ENCODE assay signal across 23 cellular contexts in the genomic region with DNA sequence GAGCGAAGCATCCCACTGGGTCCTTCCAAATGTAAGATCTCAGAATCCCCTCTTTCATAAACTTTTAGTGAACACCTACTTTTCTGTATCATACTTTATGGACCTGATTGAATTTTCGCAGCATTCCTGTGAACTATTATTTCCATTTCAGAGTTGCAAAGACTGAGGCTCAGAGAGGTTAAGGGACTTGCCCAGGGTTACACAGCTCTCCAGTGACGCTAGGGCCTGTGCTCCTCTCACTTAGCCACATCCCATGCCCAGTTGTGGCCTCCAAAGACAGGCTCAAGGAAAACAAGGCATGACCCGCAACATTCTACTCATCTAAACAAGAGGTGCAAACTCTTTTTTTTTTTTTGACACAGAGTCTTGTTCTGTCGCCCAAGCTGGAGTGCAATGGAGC. TPM values are rescaled to one million over a fixed set of nuclear protein-coding genes. Genes with fewer than 3 reads are reported as not detected.
DNase-seq lines count a peak whose midpoint lies in the region; FAIRE-seq and TF ChIP-seq lines count a peak whose summit lies in the region.
"Had no signal": no experiment of that assay in that cellular context is flagged by ENCODE, and none has a peak within 500 bp of the region (broad histone marks: within the 10 kb centered on the region; RNA-seq: fewer than 3 reads in every experiment).

No MANE protein-coding gene starts in this region.

- H3K36me3 ChIP-seq in PC-9 (ENCODE audit: low read depth): no peaks in the 10 kb centered on the region
- no peaks in the 10 kb centered on the region for H3K36me3 ChIP-seq in H1 (ENCODE audit: control insufficient read depth in 2 of 4, insufficient read depth in 4 of 4, low read length in 3 of 4)
- H3K36me3 ChIP-seq in trophoblast cell (ENCODE audit: control insufficient read depth in 1 of 2, insufficient read depth in 2 of 2, low read length in 2 of 2): no peaks in the 10 kb centered on the region
- H3K36me3 ChIP-seq in CD8-positive, alpha-beta memory T cell (ENCODE audit: insufficient read depth, low read length): no peaks in the 10 kb centered on the region
- H3K36me3 ChIP-seq: BE2C had no signal

- H2AFZ ChIP-seq in PC-9: no peak overlapping the region
- H2AFZ ChIP-seq in H1 (ENCODE audit: low read length): no peak overlapping the region
- no peak overlapping the region for H2AFZ ChIP-seq in trophoblast cell (ENCODE audit: insufficient read depth, low read length, poor library complexity)
- H2AFZ ChIP-seq: GM23248 had no signal

- no peak overlapping the region for H2BK5ac ChIP-seq in H1 (ENCODE audit: low read depth, low read length)
- H2BK5ac ChIP-seq in trophoblast cell (ENCODE audit: low read depth, low read length, poor library complexity): no peak overlapping the region

- H3K4me1 ChIP-seq in PC-9 (replicated peaks; ENCODE audit: insufficient read depth): peaks cover 26% of the 10 kb centered on the region
- H3K4me1 ChIP-seq in H1 (replicated peaks in 1 of 4; ENCODE audit: control insufficient read depth in 3 of 4, insufficient read depth in 4 of 4, low read length in 3 of 4): peaks cover 0 to 18% (median 11%) of the 10 kb centered on the region in 4 experiments; a peak in 6 of 7 replicates
- H3K4me1 ChIP-seq in trophoblast cell (ENCODE audit: control insufficient read depth in 1 of 2, insufficient read depth in 2 of 2, low read length in 2 of 2): peaks cover 13 to 23% of the 10 kb centered on the region in 2 experiments
- H3K4me1 ChIP-seq in CD8-positive, alpha-beta memory T cell (ENCODE audit: insufficient read depth, low read length): no peaks in the 10 kb centered on the region
- H3K4me1 ChIP-seq: BE2C had no signal

- H2BK12ac ChIP-seq in H1 (ENCODE audit: low read depth, low read length): peak overlapping the region; percentile 86; the same call in 1 of the 2 replicates
- H2BK12ac ChIP-seq in trophoblast cell (ENCODE audit: low read length): peak overlapping the region; percentile 83

- no TSS peak for BruUV-seq in PC-9 (replicated peaks; lab: Mats Ljungman, UMichigan)

- H2BK20ac ChIP-seq in H1 (ENCODE audit: low read length): peak overlapping the region; percentile 97; the same call in 1 of the 2 replicates

- H3K4me2 ChIP-seq in PC-9 (peak overlapping the region; percentile 77; the same call in 1 of the 2 replicates), H1 (ENCODE audit: insufficient read depth in 1 of 2, low read depth in 2 of 2, low read length in 2 of 2) (no peak overlapping the region), trophoblast cell (ENCODE audit: low read length) (no peak overlapping the region)

- H3K79me1 ChIP-seq in H1 (ENCODE audit: low read depth, low read length) (no peaks in the 10 kb centered on the region), trophoblast cell (ENCODE audit: low read length) (peaks cover 18% of the 10 kb centered on the region)

- H3K14ac ChIP-seq in H1 (ENCODE audit: insufficient read length): no peak overlapping the region
- no peak overlapping the region for H3K14ac ChIP-seq in trophoblast cell (ENCODE audit: low read length)

- no peaks in the 10 kb centered on the region for H3K4me1 Mint-ChIP-seq in CD8-positive, alpha-beta memory T cell
- H3K4me1 Mint-ChIP-seq: CD4-positive, CD25-positive, alpha-beta regulatory T cell had no signal

- H2AK5ac ChIP-seq in H1 (ENCODE audit: low read depth, low read length): no peak overlapping the region
- peak overlapping the region; percentile 42 for H2AK5ac ChIP-seq in trophoblast cell (ENCODE audit: low read length)

- DNase-seq in PC-9 (no peak), H1 (ENCODE audit: low read depth in 1 of 2, low spot score in 2 of 2) (no peak), trophoblast cell (no peak), cardiac septum (ENCODE audit: low spot score) (no peak), hippocampal formation (lab: John Stamatoyannopoulos, UW) (no peak), DMS153 treated with DMSO at 0.1 percent for 48 hours (lab: John Stamatoyannopoulos, UW; ENCODE audit: unreplicated experiment) (no peak)
- DNase-seq in CD8-positive, alpha-beta memory T cell: no peak
- DNase-seq: BE2C; C1 segment of cervical spinal cord; CD4-positive, CD25-positive, alpha-beta regulatory T cell; DMS79 treated with DMSO at 0.1 percent for 48 hours; GM23248; HCEC 1CT; HFFc6; IMR-90; KBM-7 had no signal

- H3K9ac ChIP-seq in H1 (replicated peaks in 1 of 4; ENCODE audit: extremely low read depth in 1 of 4, low read depth in 3 of 4, low read length in 3 of 4) (no peak overlapping the region), trophoblast cell (ENCODE audit: low read length) (no peak overlapping the region)
- H3K9ac ChIP-seq: GM23248 had no signal

- H3K36me3 Mint-ChIP-seq in CD8-positive, alpha-beta memory T cell: no peaks in the 10 kb centered on the region
- H3K36me3 Mint-ChIP-seq: CD4-positive, CD25-positive, alpha-beta regulatory T cell had no signal

- no peaks in the 10 kb centered on the region for H3K9me3 Mint-ChIP-seq in CD8-positive, alpha-beta memory T cell
- H3K9me3 Mint-ChIP-seq: HFFc6 had no signal

- intact Hi-C loops in PC-9 (cut with micrococcal nuclease; ENCODE audit: unreplicated experiment): no loop called here
- intact Hi-C loops in cardiac septum (cut with DNase I): no loop called here

- no peak for TF ChIP-seq RAD21 in H1 (IDR thresholded peaks at IDR 0.05 in 1 of 2, conservative IDR thresholded peaks at IDR 0.05 in 1 of 2; ENCODE audit: low read depth in 2 of 2, low read length in 2 of 2)

- H3K4me3 ChIP-seq in PC-9 (no peak overlapping the region), H1 (ENCODE audit: extremely low read depth in 1 of 4, insufficient read depth in 2 of 4, low read depth in 3 of 4, low read length in 4 of 4) (no peak overlapping the region), trophoblast cell (ENCODE audit: low read depth, low read length) (no peak overlapping the region)
- H3K4me3 ChIP-seq in CD8-positive, alpha-beta memory T cell (ENCODE audit: low read length): no peak overlapping the region
- H3K4me3 ChIP-seq: GM12878, GM23248 had no signal

- H3F3A ChIP-seq in PC-9 (ENCODE audit: insufficient read depth, low read depth): peaks cover 18% of the 10 kb centered on the region

- H4K20me1 ChIP-seq in PC-9 (ENCODE audit: insufficient read depth) (no peaks in the 10 kb centered on the region), H1 (replicated peaks in 1 of 2; ENCODE audit: control insufficient read depth in 1 of 2, insufficient read depth in 2 of 2, low read length in 2 of 2) (no peaks in the 10 kb centered on the region)

- H3K9me3 ChIP-seq in PC-9 (ENCODE audit: insufficient read depth, low read depth) (no peaks in the 10 kb centered on the region), H1 (ENCODE audit: insufficient read depth in 2 of 2, low read depth in 1 of 2, low read length in 1 of 2) (no peaks in the 10 kb centered on the region), trophoblast cell (ENCODE audit: insufficient read depth, low read depth, low read length) (peaks cover 2% of the 10 kb centered on the region)
- no peaks in the 10 kb centered on the region for H3K9me3 ChIP-seq in CD8-positive, alpha-beta memory T cell (ENCODE audit: low read length)
- H3K9me3 ChIP-seq: BE2C had no signal

- no peak for TF ChIP-seq EP300 in H1 (IDR thresholded peaks at IDR 0.05; ENCODE audit: borderline replicate concordance in 1 of 2, low read depth in 2 of 2, low read length in 2 of 2)

- H3K4ac ChIP-seq in H1 (replicated peaks; ENCODE audit: insufficient read length, low read depth, low read length): no peak overlapping the region
- H3K4ac ChIP-seq in trophoblast cell (ENCODE audit: low read depth, low read length): no peak overlapping the region

- 0 out of 2 replicates have a peak overlapping the region, but pooled peaks have one; percentile 31 for H3K27ac ChIP-seq in 22Rv1
- H3K27ac ChIP-seq in PC-9: no peak overlapping the region
- no peak overlapping the region for H3K27ac ChIP-seq in H1 (ENCODE audit: low read depth, low read length)
- H3K27ac ChIP-seq in trophoblast cell (ENCODE audit: low read depth, low read length): no peak overlapping the region
- H3K27ac ChIP-seq in CD8-positive, alpha-beta memory T cell (ENCODE audit: low read depth, low read length): no peak overlapping the region
- H3K27ac ChIP-seq: GM23248, HL-60 had no signal

- no peak overlapping the region for H4K5ac ChIP-seq in H1 (ENCODE audit: insufficient read length, low read depth, low read length)

- peaks cover 3 to 4% of the 10 kb centered on the region in 2 donors for H3K27me3 Mint-ChIP-seq in CD8-positive, alpha-beta memory T cell

- H3K27ac Mint-ChIP-seq in CD8-positive, alpha-beta memory T cell: no peak overlapping the region
- H3K27ac Mint-ChIP-seq: CD4-positive, CD25-positive, alpha-beta regulatory T cell; HFFc6 had no signal

- H3K18ac ChIP-seq in H1 (ENCODE audit: extremely low read depth, low read length) (no peak overlapping the region), trophoblast cell (ENCODE audit: low read length) (no peak overlapping the region)

- WGBS in H1 (ENCODE audit: extremely low coverage in 1 of 2, insufficient coverage in 1 of 2, insufficient read length in 1 of 2, insufficient replicate concordance in 2 of 2, low coverage in 1 of 2, low lambda C conversion rate in 2 of 2, missing lambda C conversion rate in 1 of 2), 2 experiments: 90% methylated on average over 5 of the region's 5 CpGs; no CpG with 5 or more reads in 1 of the 2 experiments
- no CpG with 5 or more reads among the region's 5 CpGs for WGBS in trophoblast cell (ENCODE audit: extremely low coverage, insufficient coverage, insufficient read length)

- H3K27me3 ChIP-seq in PC-9 (ENCODE audit: insufficient read depth, low read depth) (no peaks in the 10 kb centered on the region), H1 (replicated peaks in 1 of 4; ENCODE audit: control insufficient read depth in 3 of 4, extremely low read depth in 1 of 4, insufficient read depth in 3 of 4, low read length in 3 of 4) (no peaks in the 10 kb centered on the region), trophoblast cell (ENCODE audit: insufficient read depth, low read length) (no peaks in the 10 kb centered on the region)
- H3K27me3 ChIP-seq in CD8-positive, alpha-beta memory T cell (ENCODE audit: insufficient read depth, low read length, poor library complexity, severe bottlenecking): no peaks in the 10 kb centered on the region
- H3K27me3 ChIP-seq: BE2C had no signal

- H3K79me2 ChIP-seq in PC-9 (ENCODE audit: low read depth) (no peaks in the 10 kb centered on the region), H1 (ENCODE audit: control insufficient read depth in 1 of 2, insufficient read depth in 2 of 2, low read length in 2 of 2) (no peaks in the 10 kb centered on the region), trophoblast cell (ENCODE audit: control insufficient read depth, insufficient read depth, low read length, poor library complexity) (peaks cover 4% of the 10 kb centered on the region)

- H3K23ac ChIP-seq in H1 (ENCODE audit: insufficient read length): no peak overlapping the region
- H3K23ac ChIP-seq in trophoblast cell (ENCODE audit: low read length): no peak overlapping the region

- H3K4me3 Mint-ChIP-seq in CD8-positive, alpha-beta memory T cell: no peak overlapping the region
- H3K4me3 Mint-ChIP-seq: CD4-positive, CD25-positive, alpha-beta regulatory T cell; HFFc6 had no signal

- H2BK120ac ChIP-seq in H1 (replicated peaks; ENCODE audit: low read depth, low read length) (peak overlapping the region; percentile 64), trophoblast cell (ENCODE audit: insufficient read depth, low read length, poor library complexity) (peak overlapping the region; percentile 56)

- no peaks in the 10 kb centered on the region for H3K9me2 ChIP-seq in PC-9 (ENCODE audit: insufficient read depth)

- FAIRE-seq in H1 (lab: Jason Lieb, UNC): no peak
- FAIRE-seq: GM12878, GM18507, H54 had no signal

- H2BK15ac ChIP-seq in H1 (ENCODE audit: low read length): no peak overlapping the region

- H3K23me2 ChIP-seq in H1 (ENCODE audit: low read depth, low read length): no peaks in the 10 kb centered on the region

- H4K12ac ChIP-seq in trophoblast cell (ENCODE audit: low read depth, low read length): no peak overlapping the region

- H4K8ac ChIP-seq in H1 (ENCODE audit: extremely low read depth, insufficient read depth, low read length): no peak overlapping the region
- no peak overlapping the region for H4K8ac ChIP-seq in trophoblast cell (ENCODE audit: low read depth, low read length)

- TF ChIP-seq CTCF in 22Rv1 (IDR thresholded peaks at IDR 0.05) (no peak), PC-9 (conservative IDR thresholded peaks at IDR 0.05) (no peak), H1 (IDR thresholded peaks at IDR 0.05; ENCODE audit: control extremely low read depth in 1 of 3, insufficient read depth in 1 of 3, low read depth in 1 of 3, low read length in 3 of 3) (no peak)

- no peak for TF ChIP-seq POLR2A in H1 (IDR thresholded peaks at IDR 0.05; ENCODE audit: control extremely low read depth in 1 of 2, low read depth in 2 of 2, low read length in 2 of 2)

- POLR2A ChIA-PET in PC-9 (lab: Charles Lee; ENCODE audit: unreplicated experiment) (no interaction called here), H1 (lab: Charles Lee; ENCODE audit: partially characterized antibody) (interaction anchor here (0.6 kb wide), 1 partner anchor 179 kb away, joined by 3 read pairs; no protein-coding TSS in a partner anchor)
- POLR2A ChIA-PET in CD8-positive, alpha-beta memory T cell (lab: Charles Lee): no interaction called here

- H3K56ac ChIP-seq in H1 (replicated peaks; ENCODE audit: insufficient read length, low read depth, low read length): no peak overlapping the region

- CTCF ChIA-PET in PC-9 (lab: Charles Lee) (no interaction called here), H1 (lab: Charles Lee; ENCODE audit: partially characterized antibody) (interaction anchor here (0.6 to 2.2 kb wide), 7 partner anchors 11 to 191 kb away, joined by 3 to 9 read pairs (median 3); no protein-coding TSS in a partner anchor)
- CTCF ChIA-PET in CD8-positive, alpha-beta memory T cell (lab: Charles Lee): no interaction called here

- H4K91ac ChIP-seq in H1 (replicated peaks; ENCODE audit: insufficient read length, low read length) (no peak overlapping the region), trophoblast cell (ENCODE audit: low read depth, low read length) (peak overlapping the region; percentile 26)

RNA-seq across cellular contexts. Expression of a gene that starts 25.9 kb away (rescaled TPM):
- total RNA-seq in PC-9 (2021) (27.1 and 44.7 TPM in 2 replicates), cardiac septum (32.2 TPM)
- total RNA-seq in H1 (2021; fragmentation: NEBNext Ultra II Directional; extraction: Animal tissue kit (Norgen Biotek cat#: 25700)): 43.5 and 48.4 TPM in 2 replicates
- polyA plus RNA-seq in H1 (2011; rRNA removed): 27.3 and 30.1 TPM in 2 replicates
- polyA plus RNA-seq in H1 (2011; cell fraction: cytosol; rRNA removed): 16.2 TPM
- polyA plus RNA-seq in H1 (2011; cell fraction: nucleus; rRNA removed): 21.4 TPM
- polyA plus RNA-seq in H1 (2012, experiment 1 of 2): 18.0 to 27.9 TPM (median 20.8 TPM) in 4 replicates
- polyA plus RNA-seq in H1 (2012, experiment 2 of 2): 19.8 TPM
- polyA plus RNA-seq in H1 (2013, experiment 1 of 2): 59.0 TPM
- polyA plus RNA-seq in H1 (2013, experiment 2 of 2): 59.1 TPM
- polyA minus RNA-seq in H1 (2011; rRNA and poly(A)+ RNA removed): 26.9 and 33.5 TPM in 2 replicates
- 20.8 TPM for polyA minus RNA-seq in H1 (2011; cell fraction: cytosol; rRNA and poly(A)+ RNA removed)
- 23.9 TPM for polyA minus RNA-seq in H1 (2011; cell fraction: nucleus; rRNA and poly(A)+ RNA removed)
- 56.6 and 57.3 TPM in 2 replicates for polyA plus RNA-seq in trophoblast cell (2013)
- total RNA-seq in CD8-positive, alpha-beta memory T cell: 10 to 100 TPM; 34.9 to 35.6 TPM
- 33.1 TPM for polyA plus RNA-seq in CD8-positive, alpha-beta memory T cell

RNA-seq across cellular contexts. Expression of a gene that starts 48.3 kb away (rescaled TPM):
- total RNA-seq in PC-9 (2021): not detected in 2 replicates
- not detected in 2 replicates for total RNA-seq in H1 (2021; fragmentation: NEBNext Ultra II Directional; extraction: Animal tissue kit (Norgen Biotek cat#: 25700))
- 0.02 TPM in 1 of 2 replicates, not detected in the other for polyA plus RNA-seq in H1 (2011; rRNA removed)
- polyA plus RNA-seq in H1 (2011; cell fraction: cytosol; rRNA removed): 0.08 TPM
- polyA plus RNA-seq in H1 (2011; cell fraction: nucleus; rRNA removed): not detected
- 0.50 TPM in 1 of 4 replicates, not detected in the others for polyA plus RNA-seq in H1 (2012, experiment 1 of 2)
- polyA plus RNA-seq in H1 (2012, experiment 2 of 2): not detected
- 0.02 TPM for polyA plus RNA-seq in H1 (2013, experiment 1 of 2)
- not detected for polyA plus RNA-seq in H1 (2013, experiment 2 of 2)
- polyA minus RNA-seq in H1 (2011; rRNA and poly(A)+ RNA removed): not detected in 2 replicates
- polyA minus RNA-seq in H1 (2011; cell fraction: cytosol; rRNA and poly(A)+ RNA removed): not detected
- not detected for polyA minus RNA-seq in H1 (2011; cell fraction: nucleus; rRNA and poly(A)+ RNA removed)
- polyA plus RNA-seq in trophoblast cell (2013): not detected in 2 replicates
- not detected for total RNA-seq in cardiac septum
- total RNA-seq in CD8-positive, alpha-beta memory T cell: not detected
- not detected for polyA plus RNA-seq in CD8-positive, alpha-beta memory T cell
- total RNA-seq: A172; CD4-positive, CD25-positive, alpha-beta regulatory T cell; GM23248; HFFc6; HT1080 had no signal
- polyA plus RNA-seq: CD4-positive, CD25-positive, alpha-beta regulatory T cell; GM12878; GM23248; IMR-90 had no signal
